ENCODE assay signal across 21 cellular contexts in the genomic region with DNA sequence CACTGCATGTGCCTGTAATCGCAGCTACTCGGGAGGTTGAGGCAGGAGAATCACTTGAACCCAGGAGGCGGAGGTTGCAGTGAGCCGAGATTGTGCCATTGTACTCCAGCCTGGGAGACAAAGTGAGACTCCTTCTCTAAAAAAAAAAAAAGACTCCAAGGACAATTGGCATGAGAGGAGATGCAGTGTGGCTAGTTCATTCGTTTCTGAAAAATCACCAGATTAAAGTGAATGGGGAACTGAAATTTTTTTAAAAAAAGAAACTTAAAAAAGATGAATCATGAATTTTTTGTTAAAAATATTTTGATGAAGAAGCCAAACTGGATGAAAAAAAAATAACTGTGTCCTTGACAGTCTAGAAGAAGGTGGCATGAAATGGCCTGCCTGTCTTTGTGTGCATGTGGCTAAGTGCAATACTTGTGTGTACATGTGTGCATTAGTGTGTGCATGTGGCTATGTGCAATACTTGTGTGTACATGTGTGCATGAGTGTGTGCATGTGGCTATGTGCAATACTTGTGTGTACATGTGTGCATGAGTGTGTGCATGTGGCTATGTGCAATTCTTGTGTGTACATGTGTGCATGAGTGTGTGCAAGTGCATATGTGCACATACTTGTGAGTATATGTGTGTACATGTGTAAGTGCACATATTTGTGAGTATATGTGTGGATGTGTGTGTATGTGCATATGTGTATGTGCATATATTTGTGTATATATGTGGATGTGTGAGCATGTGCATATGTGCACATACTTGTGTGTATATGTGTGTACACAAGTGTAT.
A peak's percentile ranks its signal among the peaks of the same experiment; 100 is the strongest.
DNase-seq lines count a peak whose midpoint lies in the region; ATAC-seq lines count a peak whose summit lies in the region.
"Had no signal": no experiment of that assay in that cellular context is flagged by ENCODE, and none has a peak within 500 bp of the region (broad histone marks: within the 10 kb centered on the region; RNA-seq: fewer than 3 reads in every experiment).

No MANE protein-coding gene starts in this region.

- no peak overlapping the region for H3K18ac ChIP-seq in trophoblast cell (ENCODE audit: low read length)

- no peaks in the 10 kb centered on the region for H3K9me3 Mint-ChIP-seq in stimulated activated naive CD8-positive, alpha-beta T cell treated with anti-CD3 and anti-CD28 coated beads, Interleukin-15, amount 100 ng/mL, for 72 hours

- H3K4ac ChIP-seq in trophoblast cell (ENCODE audit: low read depth, low read length): no peak overlapping the region

- H3K27ac ChIP-seq in SJSA1: peak overlapping the region; percentile 37; the same call in 1 of the 2 replicates
- no peak overlapping the region for H3K27ac ChIP-seq in trophoblast cell (ENCODE audit: low read depth, low read length)
- H3K27ac ChIP-seq: epithelial cell of prostate, left lung, right lobe of liver had no signal

- no peak overlapping the region for H4K91ac ChIP-seq in trophoblast cell (ENCODE audit: low read depth, low read length)

- no peak overlapping the region for H2BK5ac ChIP-seq in trophoblast cell (ENCODE audit: low read depth, low read length, poor library complexity)

- DNase-seq in SJSA1 (ENCODE audit: low read depth in 1 of 2, low spot score in 2 of 2) (no peak), trophoblast cell (no peak), iPS-NIHi11 (ENCODE audit: low spot score) (no peak), OCI-M2 (lab: John Stamatoyannopoulos, UW; ENCODE audit: unreplicated experiment) (no peak)
- DNase-seq in stimulated activated naive CD8-positive, alpha-beta T cell treated with anti-CD3 and anti-CD28 coated beads, Interleukin-15, amount 100 ng/mL, for 72 hours: no peak
- DNase-seq: activated CD4-positive, alpha-beta T cell treated with anti-CD3 and anti-CD28 coated beads for 36 hours; activated CD8-positive, alpha-beta memory T cell treated with anti-CD3 and anti-CD28 coated beads, Interleukin-2, amount 50 U/mL, for 48 hours; activated naive CD4-positive, alpha-beta T cell treated with Interleukin-2 at 50 U/mL for 16 hours; EL; HCEC 1CT; left lung; NCI-H187 treated with DMSO at 0.1 percent for 48 hours; NCI-H446; right lobe of liver; stimulated activated CD4-positive, alpha-beta T cell treated with anti-CD3 and anti-CD28 coated beads, Interleukin-1b, Interleukin-23, amount 100 ng/mL, for 48 hours had no signal

- WGBS in trophoblast cell (ENCODE audit: extremely low coverage, insufficient coverage, insufficient read length): no CpG with 5 or more reads among the region's 5 CpGs

- peak; percentile 37 for ATAC-seq in GM18498 (IDR thresholded peaks at IDR 0.05; ENCODE audit: unreplicated experiment)
- ATAC-seq in GM21576 (IDR thresholded peaks at IDR 0.05; ENCODE audit: unreplicated experiment): peak; percentile 31
- ATAC-seq in stimulated activated naive CD8-positive, alpha-beta T cell treated with anti-CD3 and anti-CD28 coated beads, Interleukin-15, amount 100 ng/mL, for 72 hours: no peak
- ATAC-seq in HG02610 (IDR thresholded peaks at IDR 0.05; ENCODE audit: unreplicated experiment): no peak
- ATAC-seq: activated CD4-positive, alpha-beta T cell treated with anti-CD3 and anti-CD28 coated beads for 36 hours; HepG2; left lung had no signal

- H3K4me1 Mint-ChIP-seq in stimulated activated naive CD8-positive, alpha-beta T cell treated with anti-CD3 and anti-CD28 coated beads, Interleukin-15, amount 100 ng/mL, for 72 hours: peaks cover 9% of the 10 kb centered on the region

- H3K14ac ChIP-seq in trophoblast cell (ENCODE audit: low read length): no peak overlapping the region

- H3K79me1 ChIP-seq in trophoblast cell (ENCODE audit: low read length): peaks cover 5% of the 10 kb centered on the region

- H2BK120ac ChIP-seq in trophoblast cell (ENCODE audit: insufficient read depth, low read length, poor library complexity): no peak overlapping the region

- H3K4me3 ChIP-seq in SJSA1 (no peak overlapping the region), trophoblast cell (ENCODE audit: low read depth, low read length) (no peak overlapping the region)
- H3K4me3 ChIP-seq: left lung, right lobe of liver, SJCRH30 had no signal

- peaks cover 15% of the 10 kb centered on the region for H3K4me1 ChIP-seq in SJSA1 (replicated peaks)
- H3K4me1 ChIP-seq in trophoblast cell (ENCODE audit: control insufficient read depth in 1 of 2, insufficient read depth in 2 of 2, low read length in 2 of 2): no peaks in the 10 kb centered on the region
- H3K4me1 ChIP-seq: right lobe of liver, SJCRH30 had no signal

- H3K27me3 Mint-ChIP-seq in stimulated activated naive CD8-positive, alpha-beta T cell treated with anti-CD3 and anti-CD28 coated beads, Interleukin-15, amount 100 ng/mL, for 72 hours: peaks cover 6% of the 10 kb centered on the region
- H3K27me3 Mint-ChIP-seq: activated CD4-positive, alpha-beta T cell treated with anti-CD3 and anti-CD28 coated beads for 36 hours had no signal

- H3K23ac ChIP-seq in trophoblast cell (ENCODE audit: low read length): peak overlapping the region; percentile 40

- H4K8ac ChIP-seq in trophoblast cell (ENCODE audit: low read depth, low read length): no peak overlapping the region

- H3K9me3 ChIP-seq in SJSA1 (replicated peaks) (no peaks in the 10 kb centered on the region; the same call in 1 of the 2 replicates), trophoblast cell (ENCODE audit: insufficient read depth, low read depth, low read length) (peaks cover 2% of the 10 kb centered on the region)
- H3K9me3 ChIP-seq: right lobe of liver, SJCRH30 had no signal

- no peak overlapping the region for H2AFZ ChIP-seq in trophoblast cell (ENCODE audit: insufficient read depth, low read length, poor library complexity)

- H3K36me3 ChIP-seq in SJSA1: no peaks in the 10 kb centered on the region
- no peaks in the 10 kb centered on the region for H3K36me3 ChIP-seq in trophoblast cell (ENCODE audit: control insufficient read depth in 1 of 2, insufficient read depth in 2 of 2, low read length in 2 of 2)
- H3K36me3 ChIP-seq: left lung, right lobe of liver, SJCRH30 had no signal

- H2BK12ac ChIP-seq in trophoblast cell (ENCODE audit: low read length): no peak overlapping the region

- no peak overlapping the region for H3K4me3 Mint-ChIP-seq in stimulated activated naive CD8-positive, alpha-beta T cell treated with anti-CD3 and anti-CD28 coated beads, Interleukin-15, amount 100 ng/mL, for 72 hours
- H3K4me3 Mint-ChIP-seq: activated CD4-positive, alpha-beta T cell treated with anti-CD3 and anti-CD28 coated beads for 36 hours had no signal

- H3K27me3 ChIP-seq in SJSA1 (replicated peaks) (no peaks in the 10 kb centered on the region), trophoblast cell (ENCODE audit: insufficient read depth, low read length) (no peaks in the 10 kb centered on the region)
- H3K27me3 ChIP-seq: left lung, right lobe of liver, SJCRH30 had no signal

- H3K9ac ChIP-seq in trophoblast cell (ENCODE audit: low read length): no peak overlapping the region

- no peaks in the 10 kb centered on the region for H3K79me2 ChIP-seq in trophoblast cell (ENCODE audit: control insufficient read depth, insufficient read depth, low read length, poor library complexity)

- no peak overlapping the region for H4K12ac ChIP-seq in trophoblast cell (ENCODE audit: low read depth, low read length)

- H3K27ac Mint-ChIP-seq in stimulated activated naive CD8-positive, alpha-beta T cell treated with anti-CD3 and anti-CD28 coated beads, Interleukin-15, amount 100 ng/mL, for 72 hours: no peak overlapping the region
- H3K27ac Mint-ChIP-seq: activated CD4-positive, alpha-beta T cell treated with anti-CD3 and anti-CD28 coated beads for 36 hours had no signal

- H3K4me2 ChIP-seq in trophoblast cell (ENCODE audit: low read length): no peak overlapping the region

- no peak overlapping the region for H2AK5ac ChIP-seq in trophoblast cell (ENCODE audit: low read length)

Comparison
In these comparisons a context has a peak if more than half of its experiments do, and no peak if none do; other contexts are left out.
1. ATAC-seq: peak in GM18498 (single experiment) and GM21576 (single experiment); none in stimulated activated naive CD8-positive, alpha-beta T cell treated with anti-CD3 and anti-CD28 coated beads, Interleukin-15, amount 100 ng/mL, for 72 hours (single experiment) and HG02610 (single experiment).